Comparison of ENCODE assay signal across 1 cellular context in genomic region chr17:12040478-12040877, GRCh38.
TF ChIP-seq lines count a peak whose summit lies in the region.

No MANE protein-coding gene starts in this region.

TF ChIP-seq in GM23338, 12 proteins besides CTCF, POLR2A, EP300 and RAD21 (continued from another document):
- no peak for TF ChIP-seq REST (IDR thresholded peaks at IDR 0.05; ENCODE audit: unreplicated experiment)
- no peak for TF ChIP-seq ZNF462 (CRISPR knock-in tag; IDR thresholded peaks at IDR 0.05)
- TF ChIP-seq EZH2phosphoT487 (IDR thresholded peaks at IDR 0.05; ENCODE audit: unreplicated experiment) = no peak
- no peak for TF ChIP-seq JUNB (IDR thresholded peaks at IDR 0.05; ENCODE audit: unreplicated experiment)
- no peak for TF ChIP-seq EZH2 (IDR thresholded peaks at IDR 0.05; ENCODE audit: low read depth, unreplicated experiment)
- no peak for TF ChIP-seq STAT1 (IDR thresholded peaks at IDR 0.05; ENCODE audit: unreplicated experiment)
- TF ChIP-seq CREB1 (CRISPR knock-in tag; IDR thresholded peaks at IDR 0.05; ENCODE audit: low read depth) = no peak
- no peak for TF ChIP-seq ZNF331 (CRISPR knock-in tag; IDR thresholded peaks at IDR 0.05; ENCODE audit: low read depth)
